ENCODE assay signal across 14 cellular contexts in genomic region chr3:4849739-4850138, GRCh38.
DNase-seq lines count a peak whose midpoint lies in the region; ATAC-seq, FAIRE-seq and TF ChIP-seq lines count a peak whose summit lies in the region.
"Had no signal": no experiment of that assay in that cellular context is flagged by ENCODE, and none has a peak within 500 bp of the region (broad histone marks: within the 10 kb centered on the region; RNA-seq: fewer than 3 reads in every experiment).

No MANE protein-coding gene starts in this region.

- H3K27ac Mint-ChIP-seq in activated T-helper 2 cell treated with anti-CD3 and anti-CD28 coated beads, Interferon-gamma antibody, Interleukin-2, Interleukin-4, amounts not matched to agents 10 μg/mL and 5 μg/mL and 100 μg/mL, durations not matched to agents 14 hours and 24 hours and 36 hours, result peak overlapping the region; percentile 97
- H3K27ac Mint-ChIP-seq in natural killer cell treated with Interleukin-12 subunit alpha and Interleukin-12 subunit beta and Interleukin-15 and Interleukin-18, amount 100 ng/mL, for 72 hours, result peak overlapping the region; percentile 100

- no peak for ATAC-seq in natural killer cell treated with Interleukin-12 subunit alpha and Interleukin-12 subunit beta and Interleukin-15 and Interleukin-18, amount 100 ng/mL, for 72 hours

- no peaks in the 10 kb centered on the region for H3K36me3 ChIP-seq in osteoblast (ENCODE audit: insufficient read depth, low read length)
- H3K36me3 ChIP-seq: colonic mucosa, HAP-1 had no signal

- H3K27me3 ChIP-seq in osteoblast (ENCODE audit: insufficient read depth, low read length), result no peaks in the 10 kb centered on the region
- H3K27me3 ChIP-seq: colonic mucosa had no signal

- peaks cover 8% of the 10 kb centered on the region for H3K4me1 ChIP-seq in osteoblast (ENCODE audit: insufficient read depth, low read length)
- H3K4me1 ChIP-seq: colonic mucosa, HAP-1 had no signal

- H3K4me2 ChIP-seq in osteoblast (ENCODE audit: insufficient read depth, low read length), result no peak overlapping the region

- intact Hi-C loops in activated T-helper 2 cell treated with anti-CD3 and anti-CD28 coated beads, Interferon-gamma antibody, Interleukin-2, Interleukin-4, amounts not matched to agents 10 μg/mL and 5 μg/mL and 100 μg/mL, durations not matched to agents 14 hours and 24 hours and 36 hours (cut with micrococcal nuclease), result loop anchor here (1.0 to 10.0 kb wide), 14 partner anchors 18 to 442 kb away; partner anchors contain the start of genes ARL8B and ITPR1

- TF ChIP-seq CTCF in osteoblast (IDR thresholded peaks at IDR 0.05; ENCODE audit: extremely low read depth, low read depth, low read length), result no peak

- H3K4me1 Mint-ChIP-seq in activated T-helper 2 cell treated with anti-CD3 and anti-CD28 coated beads, Interferon-gamma antibody, Interleukin-2, Interleukin-4, amounts not matched to agents 10 μg/mL and 5 μg/mL and 100 μg/mL, durations not matched to agents 14 hours and 24 hours and 36 hours (ENCODE audit: low read depth), result peaks cover 82% of the 10 kb centered on the region
- H3K4me1 Mint-ChIP-seq in natural killer cell treated with Interleukin-12 subunit alpha and Interleukin-12 subunit beta and Interleukin-15 and Interleukin-18, amount 100 ng/mL, for 72 hours (ENCODE audit: low read depth in 2 of 2), result peaks cover 68 to 85% of the 10 kb centered on the region in 2 donors

- H3K4me3 Mint-ChIP-seq in activated T-helper 2 cell treated with anti-CD3 and anti-CD28 coated beads, Interferon-gamma antibody, Interleukin-2, Interleukin-4, amounts not matched to agents 10 μg/mL and 5 μg/mL and 100 μg/mL, durations not matched to agents 14 hours and 24 hours and 36 hours (ENCODE audit: low read depth), result peak overlapping the region; percentile 72
- H3K4me3 Mint-ChIP-seq in natural killer cell treated with Interleukin-12 subunit alpha and Interleukin-12 subunit beta and Interleukin-15 and Interleukin-18, amount 100 ng/mL, for 72 hours, result peak overlapping the region; percentile 70

- H3K9me3 Mint-ChIP-seq in activated T-helper 2 cell treated with anti-CD3 and anti-CD28 coated beads, Interferon-gamma antibody, Interleukin-2, Interleukin-4, amounts not matched to agents 10 μg/mL and 5 μg/mL and 100 μg/mL, durations not matched to agents 14 hours and 24 hours and 36 hours, result no peaks in the 10 kb centered on the region
- H3K9me3 Mint-ChIP-seq in natural killer cell treated with Interleukin-12 subunit alpha and Interleukin-12 subunit beta and Interleukin-15 and Interleukin-18, amount 100 ng/mL, for 72 hours, result no peaks in the 10 kb centered on the region

- H3K4me3 ChIP-seq in osteoblast (ENCODE audit: insufficient read depth, low read length), result no peak overlapping the region
- H3K4me3 ChIP-seq: colonic mucosa, HAP-1 had no signal

- no peaks in the 10 kb centered on the region for H3K9me3 ChIP-seq in osteoblast (ENCODE audit: low read depth, low read length)
- H3K9me3 ChIP-seq: colonic mucosa, HAP-1 had no signal

- no peaks in the 10 kb centered on the region for H4K20me1 ChIP-seq in osteoblast (ENCODE audit: insufficient read depth, low read length)

- peaks cover 50% of the 10 kb centered on the region for H3K36me3 Mint-ChIP-seq in activated T-helper 2 cell treated with anti-CD3 and anti-CD28 coated beads, Interferon-gamma antibody, Interleukin-2, Interleukin-4, amounts not matched to agents 10 μg/mL and 5 μg/mL and 100 μg/mL, durations not matched to agents 14 hours and 24 hours and 36 hours (ENCODE audit: low read depth)
- peaks cover 11% of the 10 kb centered on the region for H3K36me3 Mint-ChIP-seq in natural killer cell treated with Interleukin-12 subunit alpha and Interleukin-12 subunit beta and Interleukin-15 and Interleukin-18, amount 100 ng/mL, for 72 hours

- no peaks in the 10 kb centered on the region for H3K27me3 Mint-ChIP-seq in activated T-helper 2 cell treated with anti-CD3 and anti-CD28 coated beads, Interferon-gamma antibody, Interleukin-2, Interleukin-4, amounts not matched to agents 10 μg/mL and 5 μg/mL and 100 μg/mL, durations not matched to agents 14 hours and 24 hours and 36 hours (ENCODE audit: low read depth)
- no peaks in the 10 kb centered on the region for H3K27me3 Mint-ChIP-seq in natural killer cell treated with Interleukin-12 subunit alpha and Interleukin-12 subunit beta and Interleukin-15 and Interleukin-18, amount 100 ng/mL, for 72 hours

- H3K27ac ChIP-seq in osteoblast (ENCODE audit: low read depth, low read length), result no peak overlapping the region
- H3K27ac ChIP-seq: colonic mucosa had no signal

- peak; percentile 42 for DNase-seq in NOMO-1 treated with DMSO at 0.1 percent for 48 hours (lab: John Stamatoyannopoulos, UW; ENCODE audit: unreplicated experiment)
- DNase-seq in NOMO-1 treated with dmso at 0.1 percent for 144 hours (lab: John Stamatoyannopoulos, UW; ENCODE audit: unreplicated experiment), result no peak
- DNase-seq in GM12892 (ENCODE audit: insufficient read length), result no peak
- no peak for DNase-seq in activated T-helper 2 cell treated with anti-CD3 and anti-CD28 coated beads, Interferon-gamma antibody, Interleukin-2, Interleukin-4, amounts not matched to agents 10 μg/mL and 5 μg/mL and 100 μg/mL, durations not matched to agents 14 hours and 24 hours and 36 hours (ENCODE audit: low spot score)
- DNase-seq in natural killer cell treated with Interleukin-12 subunit alpha and Interleukin-12 subunit beta and Interleukin-15 and Interleukin-18, amount 100 ng/mL, for 72 hours (ENCODE audit: low spot score), result no peak
- DNase-seq in NCI-H226, result no peak
- DNase-seq in NCI-H2081 treated with DMSO at 0.1 percent for 48 hours (lab: John Stamatoyannopoulos, UW), result no peak
- no peak for DNase-seq in osteoblast (ENCODE audit: insufficient read length, low spot score, missing footprints)
- DNase-seq: 8988T, anterior cingulate cortex, colonic mucosa, mammary epithelial cell, NCI-H345 had no signal

- peak; percentile 62 for FAIRE-seq in GM12892 (lab: Jason Lieb, UNC)

- no peak overlapping the region for H2AFZ ChIP-seq in osteoblast (ENCODE audit: low read length)

- no peaks in the 10 kb centered on the region for H3K79me2 ChIP-seq in osteoblast (ENCODE audit: insufficient read depth, low read length)

- no peak; the same call in 1 of the 2 replicates for TF ChIP-seq POLR2A in GM12892 (IDR thresholded peaks at IDR 0.05; ENCODE audit: low read depth, low read length)
